14 cellular contexts compared by ENCODE assay signal in genomic region chr7:102273749-102274712, GRCh38. TPM values are rescaled to one million over a fixed set of nuclear protein-coding genes. Genes with fewer than 3 reads are reported as not detected.
DNase-seq lines count a peak whose midpoint lies in the region; ATAC-seq, FAIRE-seq and TF ChIP-seq lines count a peak whose summit lies in the region.
"Had no signal": no experiment of that assay in that cellular context is flagged by ENCODE, and none has a peak within 500 bp of the region (broad histone marks: within the 10 kb centered on the region; RNA-seq: fewer than 3 reads in every experiment).

No MANE protein-coding gene starts in this region.

- H3K36me3 ChIP-seq in HepG2 (replicated peaks in 1 of 2; ENCODE audit: control insufficient read depth in 1 of 2, insufficient read depth in 2 of 2, low read length in 2 of 2) (no peaks in the 10 kb centered on the region), right lobe of liver (no peaks in the 10 kb centered on the region)
- H3K36me3 ChIP-seq: vagina had no signal

- TF ChIP-seq CTCF in HepG2 (CRISPR knock-in tag; IDR thresholded peaks at IDR 0.05): no peak
- no peak for TF ChIP-seq CTCF in right lobe of liver (IDR thresholded peaks at IDR 0.05)

- peaks cover 3% of the 10 kb centered on the region for H3K4me1 Mint-ChIP-seq in activated CD4-positive, alpha-beta memory T cell treated with anti-CD3 and anti-CD28 coated beads for 36 hours (ENCODE audit: low read depth)
- peaks cover under 1% of the 10 kb centered on the region for H3K4me1 Mint-ChIP-seq in stimulated activated naive CD8-positive, alpha-beta T cell treated with anti-CD3 and anti-CD28 coated beads, Interleukin-15, amount 100 ng/mL, for 72 hours
- H3K4me1 Mint-ChIP-seq: activated naive CD4-positive, alpha-beta T cell treated with anti-CD3 and anti-CD28 coated beads, Interleukin-2, amount 10 ng/mL, durations not matched to agents 7 days and 5 days had no signal

- peak; percentile 98 for FAIRE-seq in HepG2 (lab: Jason Lieb, UNC)

- in situ Hi-C loops in HepG2 (cut with HindIII; ENCODE audit: extremely low pct_ligation_motif_present, low pct_unique_long_range_greater_than_20kb): loop anchor here (5.0 to 25.0 kb wide), 2 partner anchors 587 to 737 kb away; no protein-coding TSS in a partner anchor

- H3K4me3 ChIP-seq in HepG2 (replicated peaks in 1 of 3; ENCODE audit: insufficient read depth in 1 of 3, low read depth in 2 of 3, low read length in 3 of 3) (peak overlapping the region; percentile 20 to 63 (median 37); a peak in 5 of 6 replicates), right lobe of liver (no peak overlapping the region)
- H3K4me3 ChIP-seq: psoas muscle, vagina had no signal

- TF ChIP-seq POLR2A in HepG2 (IDR thresholded peaks at IDR 0.05; ENCODE audit: insufficient read depth in 1 of 2, low read depth in 2 of 2, low read length in 2 of 2) (peak; percentile 47 to 56; a peak in 3 of 4 replicates), right lobe of liver (IDR thresholded peaks at IDR 0.05) (no peak)

- no TSS peak for BruUV-seq in HepG2 (replicated peaks; lab: Mats Ljungman, UMichigan)

- 48% methylated on average over 18 of the region's 23 CpGs for WGBS in HepG2 (ENCODE audit: low lambda C conversion rate)
- WGBS in right lobe of liver (ENCODE audit: insufficient coverage, low coverage, low lambda C conversion rate, missing lambda C conversion rate): 0% methylated on average over 1 of the region's 23 CpGs

- H3K4me1 ChIP-seq in HepG2 (ENCODE audit: insufficient read depth, low read length) (peaks cover 45% of the 10 kb centered on the region), right lobe of liver (no peaks in the 10 kb centered on the region)
- H3K4me1 ChIP-seq: psoas muscle had no signal

- peak; percentile 96 for DNase-seq in HepG2 (ENCODE audit: low spot score)
- no peak for DNase-seq in right lobe of liver
- peak; percentile 87 for DNase-seq in RKO (ENCODE audit: low spot score)
- peak; percentile 4 for DNase-seq in fibroblast of peridontal ligament (ENCODE audit: extremely low read depth)
- DNase-seq in activated CD4-positive, alpha-beta memory T cell treated with anti-CD3 and anti-CD28 coated beads for 36 hours: no peak
- DNase-seq in stimulated activated naive CD8-positive, alpha-beta T cell treated with anti-CD3 and anti-CD28 coated beads, Interleukin-15, amount 100 ng/mL, for 72 hours: no peak
- DNase-seq: activated CD4-positive, alpha-beta T cell treated with anti-CD3 and anti-CD28 coated beads for 36 hours; activated naive CD4-positive, alpha-beta T cell treated with anti-CD3 and anti-CD28 coated beads, Interleukin-2, amount 10 ng/mL, durations not matched to agents 7 days and 5 days; left ventricle myocardium superior; MV-4-11; psoas muscle had no signal

- peak overlapping the region; percentile 81 for H3K4me2 ChIP-seq in HepG2 (ENCODE audit: low read depth, low read length)

- H3K27me3 ChIP-seq in HepG2 (ENCODE audit: control insufficient read depth in 1 of 2, insufficient read depth in 2 of 2, low read length in 2 of 2) (no peaks in the 10 kb centered on the region), right lobe of liver (no peaks in the 10 kb centered on the region)
- H3K27me3 ChIP-seq: vagina had no signal

- H3K36me3 Mint-ChIP-seq in activated CD4-positive, alpha-beta memory T cell treated with anti-CD3 and anti-CD28 coated beads for 36 hours: no peaks in the 10 kb centered on the region
- H3K36me3 Mint-ChIP-seq: activated naive CD4-positive, alpha-beta T cell treated with anti-CD3 and anti-CD28 coated beads, Interleukin-2, amount 10 ng/mL, durations not matched to agents 7 days and 5 days had no signal

- peak overlapping the region; percentile 58 for H3K27ac ChIP-seq in HepG2 (ENCODE audit: extremely low read length, insufficient read depth, low read length)
- no peak overlapping the region for H3K27ac ChIP-seq in right lobe of liver
- H3K27ac ChIP-seq: psoas muscle, vagina had no signal

- H3K9ac ChIP-seq in HepG2 (ENCODE audit: insufficient read depth, low read depth, low read length): peak overlapping the region; percentile 47

- POLR2A ChIA-PET in HepG2 (lab: Yijun Ruan, JAX): interaction anchor here (0.7 to 1.3 kb wide), 6 partner anchors 9 to 249 kb away, joined by 3 to 4 read pairs (median 4); partner anchors contain the start of genes PRKRIP1 and SH2B2
- POLR2A ChIA-PET in activated CD4-positive, alpha-beta memory T cell treated with anti-CD3 and anti-CD28 coated beads for 36 hours (lab: Charles Lee): no interaction called here

- H3K27ac Mint-ChIP-seq in activated CD4-positive, alpha-beta memory T cell treated with anti-CD3 and anti-CD28 coated beads for 36 hours: no peak overlapping the region
- no peak overlapping the region for H3K27ac Mint-ChIP-seq in stimulated activated naive CD8-positive, alpha-beta T cell treated with anti-CD3 and anti-CD28 coated beads, Interleukin-15, amount 100 ng/mL, for 72 hours
- H3K27ac Mint-ChIP-seq: activated CD4-positive, alpha-beta T cell treated with anti-CD3 and anti-CD28 coated beads for 36 hours; activated naive CD4-positive, alpha-beta T cell treated with anti-CD3 and anti-CD28 coated beads, Interleukin-2, amount 10 ng/mL, durations not matched to agents 7 days and 5 days had no signal

- CTCF ChIA-PET in HepG2 (lab: Yijun Ruan, JAX; ENCODE audit: low intra/inter-chr PET ratio, low total read pairs): no interaction called here
- CTCF ChIA-PET in activated CD4-positive, alpha-beta memory T cell treated with anti-CD3 and anti-CD28 coated beads for 36 hours (lab: Charles Lee): interaction anchor here (1.0 to 5.4 kb wide), 2 partner anchors 114 to 731 kb away, joined by 4 to 29 read pairs; no protein-coding TSS in a partner anchor

- no peak overlapping the region for H2AFZ ChIP-seq in HepG2 (ENCODE audit: low read length)

- H3K9me3 Mint-ChIP-seq in activated CD4-positive, alpha-beta memory T cell treated with anti-CD3 and anti-CD28 coated beads for 36 hours: no peaks in the 10 kb centered on the region
- H3K9me3 Mint-ChIP-seq in stimulated activated naive CD8-positive, alpha-beta T cell treated with anti-CD3 and anti-CD28 coated beads, Interleukin-15, amount 100 ng/mL, for 72 hours: no peaks in the 10 kb centered on the region
- H3K9me3 Mint-ChIP-seq: activated naive CD4-positive, alpha-beta T cell treated with anti-CD3 and anti-CD28 coated beads, Interleukin-2, amount 10 ng/mL, durations not matched to agents 7 days and 5 days had no signal

- TF ChIP-seq EP300 in HepG2 (IDR thresholded peaks at IDR 0.05; ENCODE audit: low read depth in 2 of 2, low read length in 2 of 2) (peak in 1 of 2 experiments; percentile 71; a peak in 2 of 4 replicates), HepG2 (CRISPR knock-in tag; IDR thresholded peaks at IDR 0.05; ENCODE audit: borderline replicate concordance) (peak; percentile 53)

- intact Hi-C loops in HepG2 (cut with micrococcal nuclease; ENCODE audit: unreplicated experiment) (loop anchor here (2.0 to 5.0 kb wide), 2 partner anchors 21 to 582 kb away; no protein-coding TSS in a partner anchor), right lobe of liver (cut with DNase I) (loop anchor here in 1 of 2 donors (5.0 kb wide), 1 partner anchor 732 kb away; no protein-coding TSS in a partner anchor)
- intact Hi-C loops in activated CD4-positive, alpha-beta memory T cell treated with anti-CD3 and anti-CD28 coated beads for 36 hours (cut with micrococcal nuclease): no loop called here

- H3K9me3 ChIP-seq in HepG2 (ENCODE audit: low read length): no peaks in the 10 kb centered on the region
- no peaks in the 10 kb centered on the region for H3K9me3 ChIP-seq in right lobe of liver
- H3K9me3 ChIP-seq: psoas muscle, vagina had no signal

- H3K79me2 ChIP-seq in HepG2 (ENCODE audit: insufficient read depth, low read length): no peaks in the 10 kb centered on the region

- no peak overlapping the region for H3K4me3 Mint-ChIP-seq in activated CD4-positive, alpha-beta memory T cell treated with anti-CD3 and anti-CD28 coated beads for 36 hours
- no peak overlapping the region for H3K4me3 Mint-ChIP-seq in stimulated activated naive CD8-positive, alpha-beta T cell treated with anti-CD3 and anti-CD28 coated beads, Interleukin-15, amount 100 ng/mL, for 72 hours
- H3K4me3 Mint-ChIP-seq: activated CD4-positive, alpha-beta T cell treated with anti-CD3 and anti-CD28 coated beads for 36 hours; activated naive CD4-positive, alpha-beta T cell treated with anti-CD3 and anti-CD28 coated beads, Interleukin-2, amount 10 ng/mL, durations not matched to agents 7 days and 5 days had no signal

- H3K27me3 Mint-ChIP-seq in activated CD4-positive, alpha-beta memory T cell treated with anti-CD3 and anti-CD28 coated beads for 36 hours: no peaks in the 10 kb centered on the region
- no peaks in the 10 kb centered on the region for H3K27me3 Mint-ChIP-seq in stimulated activated naive CD8-positive, alpha-beta T cell treated with anti-CD3 and anti-CD28 coated beads, Interleukin-15, amount 100 ng/mL, for 72 hours
- H3K27me3 Mint-ChIP-seq: activated CD4-positive, alpha-beta T cell treated with anti-CD3 and anti-CD28 coated beads for 36 hours had no signal

- no peak for TF ChIP-seq RAD21 in HepG2 (CRISPR knock-in tag; IDR thresholded peaks at IDR 0.05)

- no peaks in the 10 kb centered on the region for H4K20me1 ChIP-seq in HepG2 (ENCODE audit: insufficient read depth, low read length)

- ATAC-seq in HepG2: peak; percentile 92
- no peak for ATAC-seq in right lobe of liver
- no peak for ATAC-seq in GM19455 (IDR thresholded peaks at IDR 0.05; ENCODE audit: unreplicated experiment)
- no peak for ATAC-seq in stimulated activated naive CD8-positive, alpha-beta T cell treated with anti-CD3 and anti-CD28 coated beads, Interleukin-15, amount 100 ng/mL, for 72 hours
- no peak for ATAC-seq in HG03159 (IDR thresholded peaks at IDR 0.05; ENCODE audit: unreplicated experiment)
- ATAC-seq: activated CD4-positive, alpha-beta T cell treated with anti-CD3 and anti-CD28 coated beads for 36 hours; left ventricle myocardium superior; psoas muscle had no signal

RNA-seq across cellular contexts. Expression of gene SH2B2, which starts 12.6 kb away (rescaled TPM):
- total RNA-seq in HepG2 (2016; rRNA removed; fragmentation: Illumina TruSeq; extraction: Trizol): 0.14 and 0.46 TPM in 2 replicates
- total RNA-seq in HepG2 (2016; cell fraction: cytosol; rRNA removed; fragmentation: Illumina TruSeq; extraction: Trizol; ENCODE audit: low read depth): 0.26 and 0.51 TPM in 2 replicates
- total RNA-seq in HepG2 (2016; cell fraction: insoluble cytoplasmic fraction; rRNA removed; fragmentation: Illumina TruSeq; extraction: Trizol): 0.45 and 0.63 TPM in 2 replicates
- total RNA-seq in HepG2 (2016; cell fraction: membrane; rRNA removed; fragmentation: Illumina TruSeq; extraction: Trizol): 0.46 and 0.55 TPM in 2 replicates
- total RNA-seq in HepG2 (2016; cell fraction: nucleus; rRNA removed; fragmentation: Illumina TruSeq; extraction: Trizol): not detected in 2 replicates
- 1.3 and 1.7 TPM in 2 replicates for polyA plus RNA-seq in HepG2 (2011; rRNA removed)
- 1.7 and 2.3 TPM in 2 replicates for polyA plus RNA-seq in HepG2 (2011; cell fraction: cytosol; rRNA removed)
- 4.6 and 5.0 TPM in 2 replicates for polyA plus RNA-seq in HepG2 (2011; cell fraction: nucleus; rRNA removed)
- polyA plus RNA-seq in HepG2 (2012): 1.0 and 1.2 TPM in 2 replicates
- 0.41 and 0.54 TPM in 2 replicates for polyA plus RNA-seq in HepG2 (2016; cell fraction: cytosol; fragmentation: Illumina TruSeq; extraction: Trizol; ENCODE audit: low read depth)
- 0.63 and 0.64 TPM in 2 replicates for polyA plus RNA-seq in HepG2 (2016; cell fraction: insoluble cytoplasmic fraction; fragmentation: Illumina TruSeq; extraction: Trizol; ENCODE audit: low read depth)
- polyA plus RNA-seq in HepG2 (2016; cell fraction: membrane; fragmentation: Illumina TruSeq; extraction: Trizol; ENCODE audit: low read depth): 0.58 and 0.90 TPM in 2 replicates
- 0.46 and 1.1 TPM in 2 replicates for polyA plus RNA-seq in HepG2 (2016; cell fraction: nucleus; fragmentation: Illumina TruSeq; extraction: Trizol; ENCODE audit: insufficient read depth, low read depth)
- 1.5 and 3.3 TPM in 2 replicates for polyA minus RNA-seq in HepG2 (2011; rRNA and poly(A)+ RNA removed; ENCODE audit: low replicate concordance)
- 1.3 and 2.5 TPM in 2 replicates for polyA minus RNA-seq in HepG2 (2011; cell fraction: cytosol; rRNA and poly(A)+ RNA removed)
- polyA minus RNA-seq in HepG2 (2011; cell fraction: nucleus; rRNA and poly(A)+ RNA removed): 0.90 and 1.6 TPM in 2 replicates
- 1 to 10 TPM; 1.7 to 3.1 (median 2.6) TPM for total RNA-seq in right lobe of liver
- 1 to 10 TPM; 3.8 to 4.7 TPM for total RNA-seq in activated CD4-positive, alpha-beta memory T cell treated with anti-CD3 and anti-CD28 coated beads for 36 hours

Comparison
In these comparisons a context has a peak if more than half of its experiments do, and no peak if none do; other contexts are left out.
1. DNase-seq: peak in HepG2 (single experiment), RKO (single experiment) and fibroblast of peridontal ligament (single experiment); none in right lobe of liver (0 of 3), activated CD4-positive, alpha-beta memory T cell treated with anti-CD3 and anti-CD28 coated beads for 36 hours (single experiment) and stimulated activated naive CD8-positive, alpha-beta T cell treated with anti-CD3 and anti-CD28 coated beads, Interleukin-15, amount 100 ng/mL, for 72 hours (0 of 2).
2. H3K4me3 ChIP-seq: peak in HepG2 (3 of 3); none in right lobe of liver (0 of 3).